ENCODE assay signal across 23 cellular contexts in the genomic region with DNA sequence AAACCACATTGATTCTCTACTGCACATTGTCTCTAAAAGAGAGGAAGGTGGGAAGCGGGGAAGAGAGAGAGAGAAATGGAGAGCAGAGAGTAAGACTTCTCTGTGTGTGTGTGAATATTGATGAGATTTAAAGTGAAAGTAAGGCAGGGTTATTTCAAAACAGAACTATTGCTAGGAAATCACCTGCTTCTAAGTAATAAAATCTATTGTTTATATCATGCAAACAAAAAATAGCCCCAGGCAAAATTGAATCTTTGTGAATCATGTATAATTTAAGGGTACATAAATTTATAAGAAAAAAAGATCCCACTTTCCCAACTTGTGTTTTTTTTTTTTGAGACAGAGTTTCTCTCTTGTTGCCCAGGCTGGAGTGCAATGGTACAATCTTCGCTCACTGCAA. TPM values are rescaled to one million over a fixed set of nuclear protein-coding genes. Genes with fewer than 3 reads are reported as not detected.
DNase-seq lines count a peak whose midpoint lies in the region; ATAC-seq and TF ChIP-seq lines count a peak whose summit lies in the region.
"Had no signal": no experiment of that assay in that cellular context is flagged by ENCODE, and none has a peak within 500 bp of the region (broad histone marks: within the 10 kb centered on the region; RNA-seq: fewer than 3 reads in every experiment).

No MANE protein-coding gene starts in this region.

- H3K36me3 Mint-ChIP-seq in T-helper 1 cell treated with Interleukin-12 subunit alpha and Interleukin-12 subunit beta and Interleukin-4 antibody, amounts not matched to agents 30 μg/mL and 1 μg/mL, for 36 hours (ENCODE audit: low read depth): peaks cover 20% of the 10 kb centered on the region
- peaks cover 12% of the 10 kb centered on the region for H3K36me3 Mint-ChIP-seq in activated T-helper 17 cell treated with anti-CD3 and anti-CD28 coated beads, Interleukin-2, amount 50 U/mL, for 72 hours (ENCODE audit: low read depth)

- H3K27ac ChIP-seq in osteoblast (ENCODE audit: low read depth, low read length): no peak overlapping the region
- H3K27ac ChIP-seq: 22Rv1; BLaER1 treated with 17β-estradiol and CSF1 and Interleukin-3, amounts not matched to agents 10 nM and 100 nM; SJSA1 had no signal

- no peak for DNase-seq in T-helper 1 cell
- DNase-seq in ELR (ENCODE audit: low read depth): peak; percentile 27
- no peak for DNase-seq in osteoblast (ENCODE audit: insufficient read length, low spot score, missing footprints)
- no peak for DNase-seq in cerebellar cortex (ENCODE audit: low spot score)
- DNase-seq in amygdala (lab: John Stamatoyannopoulos, UW): no peak
- DNase-seq in foreskin melanocyte: no peak
- DNase-seq: CD8-positive, alpha-beta T cell; KG1; MV-4-11; NCI-H1105 treated with DMSO at 0.1 percent for 48 hours; NCI-H2029 treated with DMSO at 0.1 percent for 48 hours; NCI-H345; NCI-H524; OCI-M1 had no signal

- no peaks in the 10 kb centered on the region for H3K9me3 ChIP-seq in osteoblast (ENCODE audit: low read depth, low read length)
- H3K9me3 ChIP-seq: BLaER1 treated with 17β-estradiol and CSF1 and Interleukin-3, amounts not matched to agents 10 nM and 100 nM; SJSA1 had no signal

- no peaks in the 10 kb centered on the region for H3K27me3 Mint-ChIP-seq in T-helper 1 cell treated with Interleukin-12 subunit alpha and Interleukin-12 subunit beta and Interleukin-4 antibody, amounts not matched to agents 30 μg/mL and 1 μg/mL, for 36 hours (ENCODE audit: low read depth)
- no peaks in the 10 kb centered on the region for H3K27me3 Mint-ChIP-seq in activated T-helper 17 cell treated with anti-CD3 and anti-CD28 coated beads, Interleukin-2, amount 50 U/mL, for 72 hours

- H3K4me3 Mint-ChIP-seq in T-helper 1 cell treated with Interleukin-12 subunit alpha and Interleukin-12 subunit beta and Interleukin-4 antibody, amounts not matched to agents 30 μg/mL and 1 μg/mL, for 36 hours: peak overlapping the region; percentile 39
- H3K4me3 Mint-ChIP-seq in activated T-helper 17 cell treated with anti-CD3 and anti-CD28 coated beads, Interleukin-2, amount 50 U/mL, for 72 hours: peak overlapping the region; percentile 29
- H3K4me3 Mint-ChIP-seq: CD8-positive, alpha-beta T cell had no signal

- no peaks in the 10 kb centered on the region for H3K36me3 ChIP-seq in osteoblast (ENCODE audit: insufficient read depth, low read length)
- H3K36me3 ChIP-seq: BLaER1 treated with 17β-estradiol and CSF1 and Interleukin-3, amounts not matched to agents 10 nM and 100 nM; SJSA1 had no signal

- H3K4me3 ChIP-seq in osteoblast (ENCODE audit: insufficient read depth, low read length): no peak overlapping the region
- H3K4me3 ChIP-seq: BLaER1 treated with 17β-estradiol and CSF1 and Interleukin-3, amounts not matched to agents 10 nM and 100 nM; SJSA1 had no signal

- no peaks in the 10 kb centered on the region for H3K4me1 ChIP-seq in osteoblast (ENCODE audit: insufficient read depth, low read length)
- H3K4me1 ChIP-seq: BLaER1 treated with 17β-estradiol and CSF1 and Interleukin-3, amounts not matched to agents 10 nM and 100 nM; SJSA1 had no signal

- TF ChIP-seq CTCF in osteoblast (IDR thresholded peaks at IDR 0.05; ENCODE audit: extremely low read depth, low read depth, low read length): no peak

- H2AFZ ChIP-seq in osteoblast (ENCODE audit: low read length): peak overlapping the region; percentile 35

- H3K9me3 Mint-ChIP-seq in T-helper 1 cell treated with Interleukin-12 subunit alpha and Interleukin-12 subunit beta and Interleukin-4 antibody, amounts not matched to agents 30 μg/mL and 1 μg/mL, for 36 hours: peaks cover 16% of the 10 kb centered on the region
- H3K9me3 Mint-ChIP-seq in activated T-helper 17 cell treated with anti-CD3 and anti-CD28 coated beads, Interleukin-2, amount 50 U/mL, for 72 hours: no peaks in the 10 kb centered on the region
- H3K9me3 Mint-ChIP-seq: CD8-positive, alpha-beta T cell had no signal

- H3K79me2 ChIP-seq in osteoblast (ENCODE audit: insufficient read depth, low read length): no peaks in the 10 kb centered on the region

- H3K27ac Mint-ChIP-seq in T-helper 1 cell treated with Interleukin-12 subunit alpha and Interleukin-12 subunit beta and Interleukin-4 antibody, amounts not matched to agents 30 μg/mL and 1 μg/mL, for 36 hours: peak overlapping the region; percentile 19
- peak overlapping the region; percentile 65 for H3K27ac Mint-ChIP-seq in activated T-helper 17 cell treated with anti-CD3 and anti-CD28 coated beads, Interleukin-2, amount 50 U/mL, for 72 hours
- H3K27ac Mint-ChIP-seq: CD8-positive, alpha-beta T cell had no signal

- H3K4me2 ChIP-seq in osteoblast (ENCODE audit: insufficient read depth, low read length): no peak overlapping the region
- H3K4me2 ChIP-seq: BLaER1 treated with 17β-estradiol and CSF1 and Interleukin-3, amounts not matched to agents 10 nM and 100 nM had no signal

- no peaks in the 10 kb centered on the region for H3K27me3 ChIP-seq in osteoblast (ENCODE audit: insufficient read depth, low read length)
- H3K27me3 ChIP-seq: BLaER1 treated with 17β-estradiol and CSF1 and Interleukin-3, amounts not matched to agents 10 nM and 100 nM; SJSA1 had no signal

- no peak for ATAC-seq in activated T-helper 17 cell treated with anti-CD3 and anti-CD28 coated beads, Interleukin-2, amount 50 U/mL, for 72 hours (replicated peaks)
- ATAC-seq: CD8-positive, alpha-beta T cell; HCT116; Right ventricle myocardium inferior had no signal

- peaks cover 11% of the 10 kb centered on the region for H3K4me1 Mint-ChIP-seq in T-helper 1 cell treated with Interleukin-12 subunit alpha and Interleukin-12 subunit beta and Interleukin-4 antibody, amounts not matched to agents 30 μg/mL and 1 μg/mL, for 36 hours (ENCODE audit: low read depth)
- no peaks in the 10 kb centered on the region for H3K4me1 Mint-ChIP-seq in activated T-helper 17 cell treated with anti-CD3 and anti-CD28 coated beads, Interleukin-2, amount 50 U/mL, for 72 hours

- no peaks in the 10 kb centered on the region for H4K20me1 ChIP-seq in osteoblast (ENCODE audit: insufficient read depth, low read length)
- H4K20me1 ChIP-seq: BLaER1 treated with 17β-estradiol and CSF1 and Interleukin-3, amounts not matched to agents 10 nM and 100 nM had no signal

RNA-seq across cellular contexts. Expression of a gene that starts 1.2 kb away (rescaled TPM):
- not detected for total RNA-seq in activated T-helper 17 cell treated with anti-CD3 and anti-CD28 coated beads, Interleukin-2, amount 50 U/mL, for 72 hours
- not detected in 2 replicates for total RNA-seq in osteoblast
- total RNA-seq: H1, HT1080, Right ventricle myocardium inferior, SJSA1 had no signal

RNA-seq across cellular contexts. Expression of a gene that starts 21.8 kb away (rescaled TPM):
- total RNA-seq in activated T-helper 17 cell treated with anti-CD3 and anti-CD28 coated beads, Interleukin-2, amount 50 U/mL, for 72 hours: 10 to 100 TPM; 31.3 to 36.5 TPM
- total RNA-seq in osteoblast: 0.36 and 1.2 TPM in 2 replicates
- total RNA-seq: H1 had no signal

RNA-seq across cellular contexts. Expression of a gene that starts 51.1 kb away (rescaled TPM):
- 100 to 1,000 TPM; 205 to 313 TPM for total RNA-seq in activated T-helper 17 cell treated with anti-CD3 and anti-CD28 coated beads, Interleukin-2, amount 50 U/mL, for 72 hours
- total RNA-seq in osteoblast: 43.3 and 55.0 TPM in 2 replicates
- total RNA-seq: H1 had no signal

Comparison
In these comparisons a context has a peak if more than half of its experiments do, and no peak if none do; other contexts are left out.
1. RNA of a gene that starts 21.8 kb away (total RNA-seq): 31.3 to 36.5 TPM in activated T-helper 17 cell treated with anti-CD3 and anti-CD28 coated beads, Interleukin-2, amount 50 U/mL, for 72 hours; 0.36 to 1.2 TPM in osteoblast; every median in the first group is over 10 times any median in the second.